8 cellular contexts compared by ENCODE assay signal in genomic region chr9:92292338-92293074, GRCh38. TPM values are rescaled to one million over a fixed set of nuclear protein-coding genes. Genes with fewer than 3 reads are reported as not detected.
A peak's percentile ranks its signal among the peaks of the same experiment; 100 is the strongest.
DNase-seq lines count a peak whose midpoint lies in the region; ATAC-seq lines count a peak whose summit lies in the region.

No MANE protein-coding gene starts in this region.

- H3K27ac Mint-ChIP-seq in central memory CD8-positive, alpha-beta T cell (ENCODE audit: low read depth): peak overlapping the region; percentile 97

- peak overlapping the region; percentile 97 for H3K4me3 Mint-ChIP-seq in central memory CD8-positive, alpha-beta T cell

- ATAC-seq in central memory CD8-positive, alpha-beta T cell (replicated peaks; ENCODE audit: extremely low read depth, poor library complexity, severe bottlenecking): no peak
- ATAC-seq in HG03469 (IDR thresholded peaks at IDR 0.05; ENCODE audit: unreplicated experiment): no peak

- H3K27me3 Mint-ChIP-seq in central memory CD8-positive, alpha-beta T cell: no peaks in the 10 kb centered on the region

- peaks cover 5 to 24% of the 10 kb centered on the region in 2 donors for H3K4me1 ChIP-seq in muscle layer of duodenum (ENCODE audit: control insufficient read depth in 1 of 2, insufficient read depth in 2 of 2, low read length in 2 of 2)

- peak overlapping the region; percentile 79 for H3K27ac ChIP-seq in muscle layer of duodenum (ENCODE audit: low read length)

- H3K36me3 Mint-ChIP-seq in central memory CD8-positive, alpha-beta T cell (ENCODE audit: insufficient read depth): peaks cover 30% of the 10 kb centered on the region

- H3K4me1 Mint-ChIP-seq in central memory CD8-positive, alpha-beta T cell: peaks cover 40% of the 10 kb centered on the region

- H3K36me3 ChIP-seq in muscle layer of duodenum (ENCODE audit: control insufficient read depth in 1 of 2, insufficient read depth in 2 of 2, low read length in 2 of 2): peaks cover 11 to 16% of the 10 kb centered on the region in 2 donors

- no peaks in the 10 kb centered on the region for H3K9me3 Mint-ChIP-seq in central memory CD8-positive, alpha-beta T cell

- H3K4me3 ChIP-seq in muscle layer of duodenum (ENCODE audit: low read depth in 1 of 2, low read length in 2 of 2): peak overlapping the region; percentile 83 to 94

- DNase-seq in COLO668 (lab: John Stamatoyannopoulos, UW; ENCODE audit: unreplicated experiment): peak; percentile 18
- peak; percentile 9 for DNase-seq in LHCN-M2 (ENCODE audit: low read depth)
- DNase-seq in central memory CD8-positive, alpha-beta T cell (ENCODE audit: low spot score in 2 of 2): no peak
- no peak for DNase-seq in T1000 (lab: John Stamatoyannopoulos, UW)
- no peak for DNase-seq in NCI-H1105 treated with DMSO at 0.1 percent for 48 hours (lab: John Stamatoyannopoulos, UW)
- DNase-seq in NCI-H446 treated with DMSO at 0.1 percent for 48 hours (lab: John Stamatoyannopoulos, UW): no peak

- H3K9me3 ChIP-seq in muscle layer of duodenum (ENCODE audit: control insufficient read depth in 1 of 2, low read length in 2 of 2): no peaks in the 10 kb centered on the region

- no peaks in the 10 kb centered on the region for H3K27me3 ChIP-seq in muscle layer of duodenum (ENCODE audit: low read depth, low read length)

RNA-seq across cellular contexts. Expression of gene IARS1, which starts 1.0 kb away (rescaled TPM):
- total RNA-seq in LHCN-M2 (2014; rRNA removed): 179 and 183 TPM in 2 replicates
- 58.7 TPM for polyA plus RNA-seq in LHCN-M2 (2012)

RNA-seq across cellular contexts. Expression of gene NOL8, which starts 32.6 kb away (rescaled TPM):
- 25.5 and 27.3 TPM in 2 replicates for total RNA-seq in LHCN-M2 (2014; rRNA removed)
- 7.5 TPM for polyA plus RNA-seq in LHCN-M2 (2012)

RNA-seq across cellular contexts. Expression of gene CENPP, which starts 33.2 kb away (rescaled TPM):
- 12.0 and 14.6 TPM in 2 replicates for total RNA-seq in LHCN-M2 (2014; rRNA removed)
- polyA plus RNA-seq in LHCN-M2 (2012): 2.5 TPM

Comparison
In these comparisons a context has a peak if more than half of its experiments do, and no peak if none do; other contexts are left out.
1. DNase-seq: peak in COLO668 (single experiment) and LHCN-M2 (single experiment); none in central memory CD8-positive, alpha-beta T cell (0 of 2), T1000 (single experiment), NCI-H1105 treated with DMSO at 0.1 percent for 48 hours (single experiment) and NCI-H446 treated with DMSO at 0.1 percent for 48 hours (single experiment).